8 cellular contexts compared by ENCODE assay signal in genomic region chr10:38010150-38010903, GRCh38. TPM values are rescaled to one million over a fixed set of nuclear protein-coding genes. Genes with fewer than 3 reads are reported as not detected.
DNase-seq lines count a peak whose midpoint lies in the region; ATAC-seq and TF ChIP-seq lines count a peak whose summit lies in the region.

TSS of gene ZNF33A (plus strand) at chr10:38010675. CDS start at chr10:38012342, 1,667 bp downstream.

- DNase-seq in EL (peak; percentile 85), H4 (ENCODE audit: low spot score) (peak; percentile 86), LNCaP clone FGC (ENCODE audit: low read depth) (peak; percentile 86), RWPE2 (ENCODE audit: low spot score) (peak; percentile 95), fibroblast of peridontal ligament (ENCODE audit: extremely low read depth) (peak; percentile 89), natural killer cell (peak; percentile 85)
- DNase-seq in activated T-helper 2 cell treated with anti-CD3 and anti-CD28 coated beads, Interferon-gamma antibody, Interleukin-2, Interleukin-4, amounts not matched to agents 10 μg/mL and 5 μg/mL and 100 μg/mL, durations not matched to agents 14 hours and 24 hours and 36 hours (ENCODE audit: low spot score), result peak; percentile 86
- DNase-seq in stimulated activated naive CD4-positive, alpha-beta T cell (lab: John Stamatoyannopoulos, UW), result peak; percentile 92 to 98 (median 96)

- H3K9me3 ChIP-seq in RWPE2 (ENCODE audit: severe bottlenecking), result no peaks in the 10 kb centered on the region

- H3K27ac Mint-ChIP-seq in activated T-helper 2 cell treated with anti-CD3 and anti-CD28 coated beads, Interferon-gamma antibody, Interleukin-2, Interleukin-4, amounts not matched to agents 10 μg/mL and 5 μg/mL and 100 μg/mL, durations not matched to agents 14 hours and 24 hours and 36 hours, result peak within 1 kb of the TSS; percentile 96
- peak within 1 kb of the TSS; percentile 99 to 100 for H3K27ac Mint-ChIP-seq in natural killer cell

- peak within 1 kb of the TSS; percentile 78 for H3K27ac ChIP-seq in RWPE2 (ENCODE audit: poor library complexity, severe bottlenecking)

- H3K4me3 ChIP-seq in LNCaP clone FGC (ENCODE audit: low read depth, low read length), result peak within 1 kb of the TSS; percentile 73
- peak within 1 kb of the TSS; percentile 44 for H3K4me3 ChIP-seq in RWPE2 (ENCODE audit: severe bottlenecking)

- H3K4me1 Mint-ChIP-seq in activated T-helper 2 cell treated with anti-CD3 and anti-CD28 coated beads, Interferon-gamma antibody, Interleukin-2, Interleukin-4, amounts not matched to agents 10 μg/mL and 5 μg/mL and 100 μg/mL, durations not matched to agents 14 hours and 24 hours and 36 hours (ENCODE audit: low read depth), result peaks cover 18% of the 10 kb centered on the region
- H3K4me1 Mint-ChIP-seq in natural killer cell, result peaks cover 33% of the 10 kb centered on the region in 2 donors

- H3K9me3 Mint-ChIP-seq in activated T-helper 2 cell treated with anti-CD3 and anti-CD28 coated beads, Interferon-gamma antibody, Interleukin-2, Interleukin-4, amounts not matched to agents 10 μg/mL and 5 μg/mL and 100 μg/mL, durations not matched to agents 14 hours and 24 hours and 36 hours, result no peaks in the 10 kb centered on the region
- H3K9me3 Mint-ChIP-seq in natural killer cell, result no peaks in the 10 kb centered on the region

- H3K27me3 Mint-ChIP-seq in activated T-helper 2 cell treated with anti-CD3 and anti-CD28 coated beads, Interferon-gamma antibody, Interleukin-2, Interleukin-4, amounts not matched to agents 10 μg/mL and 5 μg/mL and 100 μg/mL, durations not matched to agents 14 hours and 24 hours and 36 hours (ENCODE audit: low read depth), result no peaks in the 10 kb centered on the region
- H3K27me3 Mint-ChIP-seq in natural killer cell (ENCODE audit: low read depth in 2 of 2), result no peaks in the 10 kb centered on the region

- H3K4me1 ChIP-seq in RWPE2 (ENCODE audit: insufficient read depth, poor library complexity, severe bottlenecking), result peaks cover 9% of the 10 kb centered on the region

- no peaks in the 10 kb centered on the region for H3K27me3 ChIP-seq in RWPE2 (ENCODE audit: insufficient read depth, poor library complexity, severe bottlenecking)

- TF ChIP-seq CTCF in LNCaP clone FGC (IDR thresholded peaks at IDR 0.05; ENCODE audit: control insufficient read depth, extremely low read depth, insufficient read depth) (no peak), RWPE2 (IDR thresholded peaks at IDR 0.05; ENCODE audit: poor library complexity, severe bottlenecking) (no peak), natural killer cell (IDR thresholded peaks at IDR 0.05) (no peak)

- peak; percentile 94 for ATAC-seq in RWPE2 (ENCODE audit: low read depth)
- ATAC-seq in natural killer cell, result peak; percentile 82 to 90 (median 84)

- intact Hi-C loops in activated T-helper 2 cell treated with anti-CD3 and anti-CD28 coated beads, Interferon-gamma antibody, Interleukin-2, Interleukin-4, amounts not matched to agents 10 μg/mL and 5 μg/mL and 100 μg/mL, durations not matched to agents 14 hours and 24 hours and 36 hours (cut with micrococcal nuclease), result loop anchor here (1.0 to 2.0 kb wide), 4 partner anchors 18 to 153 kb away; partner anchors contain the start of genes ZNF248 and ZNF37A
- intact Hi-C loops in natural killer cell (cut with micrococcal nuclease), result loop anchor here (1.0 to 2.0 kb wide), 5 partner anchors 28 to 392 kb away; partner anchors contain the start of genes ZNF248, ZNF25 and ZNF37A

- peaks cover 26% of the 10 kb centered on the region for H3K36me3 ChIP-seq in RWPE2 (ENCODE audit: low read depth)

- peaks cover 33% of the 10 kb centered on the region for H3K36me3 Mint-ChIP-seq in activated T-helper 2 cell treated with anti-CD3 and anti-CD28 coated beads, Interferon-gamma antibody, Interleukin-2, Interleukin-4, amounts not matched to agents 10 μg/mL and 5 μg/mL and 100 μg/mL, durations not matched to agents 14 hours and 24 hours and 36 hours (ENCODE audit: low read depth)
- peaks cover 11% of the 10 kb centered on the region for H3K36me3 Mint-ChIP-seq in natural killer cell

- peak within 1 kb of the TSS; percentile 90 for H3K4me3 Mint-ChIP-seq in activated T-helper 2 cell treated with anti-CD3 and anti-CD28 coated beads, Interferon-gamma antibody, Interleukin-2, Interleukin-4, amounts not matched to agents 10 μg/mL and 5 μg/mL and 100 μg/mL, durations not matched to agents 14 hours and 24 hours and 36 hours (ENCODE audit: low read depth)
- peak within 1 kb of the TSS; percentile 98 for H3K4me3 Mint-ChIP-seq in natural killer cell

RNA-seq across cellular contexts. Expression of gene ZNF33A, which starts in this region (rescaled TPM):
- total RNA-seq in H4 (2014; rRNA removed; shearing (Covaris generic)), result 14.4 and 15.5 TPM in 2 replicates
- 19.5 and 20.3 TPM in 2 replicates for total RNA-seq in activated T-helper 2 cell treated with anti-CD3 and anti-CD28 coated beads, Interferon-gamma antibody, Interleukin-2, Interleukin-4, amounts not matched to agents 10 μg/mL and 5 μg/mL and 100 μg/mL, durations not matched to agents 14 hours and 24 hours and 36 hours
- 10 to 100 TPM; 31.2 to 44.7 (median 34.1) TPM for total RNA-seq in natural killer cell

Comparison
In these comparisons a context has a peak if more than half of its experiments do, and no peak if none do; other contexts are left out.
1. Peak in every context shown above with its lines: DNase-seq, ATAC-seq, H3K4me3 ChIP-seq and H3K27ac ChIP-seq.